14 cellular contexts compared by ENCODE assay signal in genomic region chr9:123046796-123047195, GRCh38. TPM values are rescaled to one million over a fixed set of nuclear protein-coding genes. Genes with fewer than 3 reads are reported as not detected.
A peak's percentile ranks its signal among the peaks of the same experiment; 100 is the strongest.
DNase-seq lines count a peak whose midpoint lies in the region; ATAC-seq, FAIRE-seq and TF ChIP-seq lines count a peak whose summit lies in the region.
"Had no signal": no experiment of that assay in that cellular context is flagged by ENCODE, and none has a peak within 500 bp of the region (broad histone marks: within the 10 kb centered on the region; RNA-seq: fewer than 3 reads in every experiment).

No MANE protein-coding gene starts in this region.

- CTCF ChIA-PET in HepG2 (lab: Yijun Ruan, JAX; ENCODE audit: low intra/inter-chr PET ratio, low total read pairs) = no interaction called here

- TF ChIP-seq EP300 in HepG2 (IDR thresholded peaks at IDR 0.05; ENCODE audit: low read depth in 2 of 2, low read length in 2 of 2) = no peak
- TF ChIP-seq EP300 in HepG2 (CRISPR knock-in tag; IDR thresholded peaks at IDR 0.05; ENCODE audit: borderline replicate concordance) = no peak

- peak; percentile 57 for ATAC-seq in HepG2
- ATAC-seq in GM18498 (IDR thresholded peaks at IDR 0.05; ENCODE audit: unreplicated experiment) = no peak

- H3K4me3 ChIP-seq in coronary artery (no peak overlapping the region), HepG2 (replicated peaks in 1 of 3; ENCODE audit: insufficient read depth in 1 of 3, low read depth in 2 of 3, low read length in 3 of 3) (no peak overlapping the region)

- no peak for TF ChIP-seq RAD21 in HepG2 (CRISPR knock-in tag; IDR thresholded peaks at IDR 0.05)

- TF ChIP-seq CTCF in D721Med (IDR thresholded peaks at IDR 0.05; ENCODE audit: insufficient read depth, missing control alignments) = no peak
- TF ChIP-seq CTCF in coronary artery (IDR thresholded peaks at IDR 0.05) = no peak
- TF ChIP-seq CTCF in HepG2 (CRISPR knock-in tag; IDR thresholded peaks at IDR 0.05) = no peak

- peaks cover 29% of the 10 kb centered on the region for H3K4me1 ChIP-seq in HepG2 (ENCODE audit: insufficient read depth, low read length)

- 77% methylated on average over 1 of the region's 1 CpG for WGBS in HepG2 (ENCODE audit: low lambda C conversion rate)

- in situ Hi-C loops in HepG2 (cut with HindIII; ENCODE audit: extremely low pct_ligation_motif_present, low pct_unique_long_range_greater_than_20kb) = no loop called here

- H3K27me3 ChIP-seq in HepG2 (ENCODE audit: control insufficient read depth in 1 of 2, insufficient read depth in 2 of 2, low read length in 2 of 2) = no peaks in the 10 kb centered on the region

- intact Hi-C loops in HepG2 (cut with micrococcal nuclease; ENCODE audit: unreplicated experiment) = no loop called here

- H3K4me2 ChIP-seq in HepG2 (ENCODE audit: low read depth, low read length) = no peak overlapping the region

- H3K36me3 ChIP-seq in HepG2 (replicated peaks in 1 of 2; ENCODE audit: control insufficient read depth in 1 of 2, insufficient read depth in 2 of 2, low read length in 2 of 2) = peaks cover 0 to 2% of the 10 kb centered on the region in 2 experiments; a peak in 2 of 5 replicates

- TF ChIP-seq POLR2A in HepG2 (IDR thresholded peaks at IDR 0.05; ENCODE audit: insufficient read depth in 1 of 2, low read depth in 2 of 2, low read length in 2 of 2) = no peak

- H4K20me1 ChIP-seq in HepG2 (ENCODE audit: insufficient read depth, low read length) = no peaks in the 10 kb centered on the region

- DNase-seq in D721Med (ENCODE audit: insufficient read length, low spot score) (no peak), coronary artery (ENCODE audit: low spot score) (no peak), HepG2 (ENCODE audit: low spot score) (peak; percentile 9), superior temporal gyrus (ENCODE audit: extremely low spot score) (peak; percentile 40), DMS79 (lab: John Stamatoyannopoulos, UW) (no peak), NOMO-1 treated with dmso at 0.1 percent for 144 hours (lab: John Stamatoyannopoulos, UW; ENCODE audit: unreplicated experiment) (no peak), ecto neural progenitor cell (ENCODE audit: low spot score) (no peak)
- DNase-seq: C1 segment of cervical spinal cord, NCI-H146, NCI-H2107, NCI-H774 had no signal

- BruUV-seq in HepG2 (replicated peaks; lab: Mats Ljungman, UMichigan) = no TSS peak

- H3K27ac ChIP-seq in coronary artery (peak overlapping the region; percentile 85 to 86), HepG2 (ENCODE audit: extremely low read length, insufficient read depth, low read length) (peak overlapping the region; percentile 1)

- FAIRE-seq in D721Med (lab: Jason Lieb, UNC) (peak; percentile 11), HepG2 (lab: Jason Lieb, UNC) (peak; percentile 30)
- FAIRE-seq: GM19239 had no signal

- no peak overlapping the region for H2AFZ ChIP-seq in HepG2 (ENCODE audit: low read length)

- H3K79me2 ChIP-seq in HepG2 (ENCODE audit: insufficient read depth, low read length) = peaks cover 2% of the 10 kb centered on the region

- no peak overlapping the region for H3K9ac ChIP-seq in HepG2 (ENCODE audit: insufficient read depth, low read depth, low read length)

- POLR2A ChIA-PET in HepG2 (lab: Yijun Ruan, JAX) = no interaction called here

- no peaks in the 10 kb centered on the region for H3K9me3 ChIP-seq in HepG2 (ENCODE audit: low read length)

TF ChIP-seq in HepG2, 621 proteins besides CTCF, POLR2A, EP300 and RAD21:
- TF ChIP-seq PAXIP1 (CRISPR knock-in tag; conservative IDR thresholded peaks at IDR 0.05) (0 out of 2 replicates have a peak, but pooled peaks have one; percentile 15), GABPA (IDR thresholded peaks at IDR 0.05; ENCODE audit: low read depth, low read length) (no peak), GABPA (CRISPR knock-in tag; IDR thresholded peaks at IDR 0.05; ENCODE audit: low read depth) (no peak)
TF ChIP-seq in HepG2: peak in this region for 1.

RNA-seq across cellular contexts. Expression of gene GPR21, which starts 13.3 kb away (rescaled TPM):
- 0.29 TPM in 1 of 2 replicates, not detected in the other for total RNA-seq in HepG2 (2016; rRNA removed; fragmentation: Illumina TruSeq; extraction: Trizol)
- not detected in 2 replicates for total RNA-seq in HepG2 (2016; cell fraction: cytosol; rRNA removed; fragmentation: Illumina TruSeq; extraction: Trizol; ENCODE audit: low read depth)
- 0.41 TPM in 1 of 2 replicates, not detected in the other for total RNA-seq in HepG2 (2016; cell fraction: insoluble cytoplasmic fraction; rRNA removed; fragmentation: Illumina TruSeq; extraction: Trizol)
- not detected in 2 replicates for total RNA-seq in HepG2 (2016; cell fraction: membrane; rRNA removed; fragmentation: Illumina TruSeq; extraction: Trizol)
- 0.72 and 1.3 TPM in 2 replicates for total RNA-seq in HepG2 (2016; cell fraction: nucleus; rRNA removed; fragmentation: Illumina TruSeq; extraction: Trizol)
- 0.18 and 0.32 TPM in 2 replicates for polyA plus RNA-seq in HepG2 (2011; rRNA removed)
- polyA plus RNA-seq in HepG2 (2011; cell fraction: cytosol; rRNA removed) = not detected in 2 replicates
- 1.7 TPM in 2 replicates for polyA plus RNA-seq in HepG2 (2011; cell fraction: nucleus; rRNA removed)
- polyA plus RNA-seq in HepG2 (2012) = 0.13 TPM in 1 of 2 replicates, not detected in the other
- not detected in 2 replicates for polyA plus RNA-seq in HepG2 (2016; cell fraction: cytosol; fragmentation: Illumina TruSeq; extraction: Trizol; ENCODE audit: low read depth)
- not detected in 2 replicates for polyA plus RNA-seq in HepG2 (2016; cell fraction: insoluble cytoplasmic fraction; fragmentation: Illumina TruSeq; extraction: Trizol; ENCODE audit: low read depth)
- not detected in 2 replicates for polyA plus RNA-seq in HepG2 (2016; cell fraction: membrane; fragmentation: Illumina TruSeq; extraction: Trizol; ENCODE audit: low read depth)
- not detected in 2 replicates for polyA plus RNA-seq in HepG2 (2016; cell fraction: nucleus; fragmentation: Illumina TruSeq; extraction: Trizol; ENCODE audit: insufficient read depth, low read depth)
- polyA minus RNA-seq in HepG2 (2011; rRNA and poly(A)+ RNA removed; ENCODE audit: low replicate concordance) = 14.0 and 21.7 TPM in 2 replicates
- polyA minus RNA-seq in HepG2 (2011; cell fraction: cytosol; rRNA and poly(A)+ RNA removed) = 0.49 TPM in 1 of 2 replicates, not detected in the other
- 30.3 and 35.8 TPM in 2 replicates for polyA minus RNA-seq in HepG2 (2011; cell fraction: nucleus; rRNA and poly(A)+ RNA removed)
- total RNA-seq: A172 had no signal

Comparison
In these comparisons a context has a peak if more than half of its experiments do, and no peak if none do; other contexts are left out.
1. DNase-seq: peak in HepG2 (single experiment) and superior temporal gyrus (single experiment); none in D721Med (single experiment), coronary artery (single experiment), DMS79 (single experiment), NOMO-1 treated with dmso at 0.1 percent for 144 hours (single experiment) and ecto neural progenitor cell (single experiment).